In genomic region chr5:73913971-73914370, GRCh38 we compare ENCODE assay signal across 29 cellular contexts.
"Had no signal": no experiment of that assay in that cellular context is flagged by ENCODE, and none has a peak within 500 bp of the region (broad histone marks: within the 10 kb centered on the region; RNA-seq: fewer than 3 reads in every experiment).

No MANE protein-coding gene starts in this region.

- H3K27me3 ChIP-seq: brain microvascular endothelial cell, esophagus muscularis mucosa, foreskin keratinocyte, gastrocnemius medialis, heart left ventricle had no signal

- H3K27ac ChIP-seq: brain microvascular endothelial cell, esophagus muscularis mucosa, foreskin keratinocyte, gastrocnemius medialis, heart left ventricle had no signal

- H3K4me1 ChIP-seq: gastrocnemius medialis had no signal

- ATAC-seq: activated CD8-positive, alpha-beta T cell treated with anti-CD3 and anti-CD28 coated beads for 36 hours; activated T-cell treated with anti-CD3 and anti-CD28 coated beads, Interleukin-2, amount 50 U/mL, for 4 hours; activated T-helper 17 cell treated with anti-CD3 and anti-CD28 coated beads, Interleukin-2, amount 50 U/mL, for 72 hours; effector memory CD8-positive, alpha-beta T cell; foreskin keratinocyte; gastrocnemius medialis; heart left ventricle; T-helper 17 cell had no signal

- H3K9me3 ChIP-seq: esophagus muscularis mucosa, gastrocnemius medialis, heart left ventricle had no signal

- H3K36me3 ChIP-seq: gastrocnemius medialis had no signal

- H3K4me3 ChIP-seq: esophagus muscularis mucosa, gastrocnemius medialis, heart left ventricle had no signal

- DNase-seq: activated CD4-positive, alpha-beta T cell treated with anti-CD3 and anti-CD28 coated beads for 1 hour; activated CD4-positive, alpha-beta T cell treated with anti-CD3 and anti-CD28 coated beads for 4 hours; activated CD4-positive, alpha-beta T cell treated with anti-CD3 and anti-CD28 coated beads, Interleukin-2, amount 10 ng/mL, durations not matched to agents 7 days and 5 days; activated CD4-positive, alpha-beta T cell treated with anti-CD3 and anti-CD28 coated beads, Interleukin-2, amount 50 U/mL, for 4 hours; activated CD4-positive, CD25-positive, alpha-beta regulatory T cell; activated CD8-positive, alpha-beta memory T cell treated with anti-CD3 and anti-CD28 coated beads for 24 hours; activated CD8-positive, alpha-beta T cell treated with anti-CD3 and anti-CD28 coated beads for 36 hours; activated effector memory CD4-positive, alpha-beta T cell treated with Interleukin-2 at 50 U/mL for 16 hours; activated gamma-delta T cell treated with Interleukin-2 at 50 U/mL for 16 hours; activated naive CD4-positive, alpha-beta T cell treated with anti-CD3 and anti-CD28 coated beads, Interleukin-2, amount 50 U/mL, for 16 hours; activated naive CD4-positive, alpha-beta T cell treated with Interleukin-2 at 50 U/mL for 16 hours; activated T-cell treated with anti-CD3 and anti-CD28 coated beads, Interleukin-2, amount 50 U/mL, for 4 hours; amniotic stem cell; anterior cingulate cortex; brain microvascular endothelial cell; caudate nucleus; cortex of kidney; dermis blood vessel endothelial cell; effector CD4-positive, alpha-beta T cell; effector memory CD8-positive, alpha-beta T cell; erythroblast; foreskin keratinocyte; gastrocnemius medialis; glutamatergic neuron; heart left ventricle; T-helper 17 cell; T1000 had no signal
